Comparison of ENCODE assay signal across 8 cellular contexts in genomic region chr3:93979850-93980677, GRCh38. TPM values are rescaled to one million over a fixed set of nuclear protein-coding genes. Genes with fewer than 3 reads are reported as not detected.
DNase-seq lines count a peak whose midpoint lies in the region; ATAC-seq and TF ChIP-seq lines count a peak whose summit lies in the region.

TSS of gene ARL13B (plus strand) at chr3:93980155. CDS start at chr3:93980424, 269 bp downstream.

- H3K9me3 ChIP-seq in H9 (ENCODE audit: control insufficient read depth, low read depth, low read length) (no peaks in the 10 kb centered on the region), MG63 (no peaks in the 10 kb centered on the region)

- TF ChIP-seq CTCF in H9 (conservative IDR thresholded peaks at IDR 0.05) (no peak), nephron progenitor cell (IDR thresholded peaks at IDR 0.05) (no peak)

- peak within 1 kb of the TSS; percentile 66 for H3K4me2 ChIP-seq in H9 (ENCODE audit: insufficient read depth, insufficient read length, low read length)

- peak within 1 kb of the TSS; percentile 100 for H3K4me3 ChIP-seq in MG63

- no peak within 1 kb of the TSS for H3K23ac ChIP-seq in H9 (ENCODE audit: insufficient read length, low read depth, low read length)

- H4K5ac ChIP-seq in H9 (ENCODE audit: insufficient read length, low read depth, low read length), result no peak within 1 kb of the TSS

- H3K23me2 ChIP-seq in H9 (ENCODE audit: insufficient read length, low read depth, low read length, poor library complexity, severe bottlenecking), result no peaks in the 10 kb centered on the region

- DNase-seq in ELR (ENCODE audit: low read depth), result peak; percentile 98
- peak; percentile 98 for DNase-seq in H9
- peak; percentile 100 for DNase-seq in MG63
- peak; percentile 95 for DNase-seq in SHP77 treated with DMSO at 0.1 percent for 48 hours (lab: John Stamatoyannopoulos, UW)
- peak; percentile 66 for DNase-seq in activated gamma-delta T cell (lab: John Stamatoyannopoulos, UW)
- peak; percentile 96 for DNase-seq in fibroblast of the conjunctiva (ENCODE audit: low read depth)
- peak; percentile 90 for DNase-seq in nephron progenitor cell
- DNase-seq in stimulated activated naive CD8-positive, alpha-beta T cell treated with anti-CD3 and anti-CD28 coated beads, Interleukin-15, amount 100 ng/mL, for 72 hours, result peak; percentile 88 to 95

- no peak within 1 kb of the TSS for H3K18ac ChIP-seq in H9 (ENCODE audit: insufficient read length, low read depth, low read length)

- H3K79me2 ChIP-seq in H9 (ENCODE audit: insufficient read depth, low read length), result no peaks in the 10 kb centered on the region; the same call in 1 of the 2 replicates

- no peak within 1 kb of the TSS for H2AFZ ChIP-seq in H9 (ENCODE audit: low read length)

- H3K4me1 Mint-ChIP-seq in H9 (peaks cover 11 to 13% of the 10 kb centered on the region in 2 experiments), nephron progenitor cell (peaks cover 27% of the 10 kb centered on the region)
- H3K4me1 Mint-ChIP-seq in stimulated activated naive CD8-positive, alpha-beta T cell treated with anti-CD3 and anti-CD28 coated beads, Interleukin-15, amount 100 ng/mL, for 72 hours, result peaks cover 28% of the 10 kb centered on the region

- H3K36me3 ChIP-seq in MG63, result no peaks in the 10 kb centered on the region

- H3K4me3 Mint-ChIP-seq in H9 (peak within 1 kb of the TSS; percentile 78 to 94), nephron progenitor cell (peak within 1 kb of the TSS; percentile 96)
- peak within 1 kb of the TSS; percentile 90 for H3K4me3 Mint-ChIP-seq in stimulated activated naive CD8-positive, alpha-beta T cell treated with anti-CD3 and anti-CD28 coated beads, Interleukin-15, amount 100 ng/mL, for 72 hours

- peaks cover 2% of the 10 kb centered on the region for H3K79me1 ChIP-seq in H9 (ENCODE audit: insufficient read depth, low read depth, low read length, poor library complexity, severe bottlenecking)

- H3K27me3 Mint-ChIP-seq in H9 (ENCODE audit: low read depth) (peaks cover 11% of the 10 kb centered on the region), nephron progenitor cell (ENCODE audit: low read depth, poor library complexity) (peaks cover 10% of the 10 kb centered on the region)
- no peaks in the 10 kb centered on the region for H3K27me3 Mint-ChIP-seq in stimulated activated naive CD8-positive, alpha-beta T cell treated with anti-CD3 and anti-CD28 coated beads, Interleukin-15, amount 100 ng/mL, for 72 hours

- no peak within 1 kb of the TSS for H4K8ac ChIP-seq in H9 (replicated peaks; ENCODE audit: insufficient read length, low read depth, low read length)

- no peak within 1 kb of the TSS for H3K27ac ChIP-seq in H9 (ENCODE audit: insufficient read length, low read depth, low read length)

- peak; percentile 100 for ATAC-seq in stimulated activated naive CD8-positive, alpha-beta T cell treated with anti-CD3 and anti-CD28 coated beads, Interleukin-15, amount 100 ng/mL, for 72 hours

- WGBS in H9 (ENCODE audit: extremely low coverage, insufficient read length, low lambda C conversion rate), result no CpG with 5 or more reads among the region's 66 CpGs

- H4K20me1 ChIP-seq in H9 (ENCODE audit: control insufficient read depth, insufficient read depth, insufficient read length), result no peaks in the 10 kb centered on the region

- no peak within 1 kb of the TSS for H3T11ph ChIP-seq in H9 (ENCODE audit: low read length)

- H3K9ac ChIP-seq in H9 (ENCODE audit: extremely low read depth, insufficient read length, low read length), result peak within 1 kb of the TSS; percentile 48

- no peak within 1 kb of the TSS for H2BK20ac ChIP-seq in H9 (ENCODE audit: low read depth, low read length, poor library complexity, severe bottlenecking)

- no peak within 1 kb of the TSS for H3K56ac ChIP-seq in H9 (ENCODE audit: insufficient read length, low read depth, low read length)

- no peaks in the 10 kb centered on the region for H3K4me1 ChIP-seq in H9 (ENCODE audit: insufficient read depth, low read length)

- no peaks in the 10 kb centered on the region for H3K9me3 Mint-ChIP-seq in H9
- no peaks in the 10 kb centered on the region for H3K9me3 Mint-ChIP-seq in nephron progenitor cell
- no peaks in the 10 kb centered on the region for H3K9me3 Mint-ChIP-seq in stimulated activated naive CD8-positive, alpha-beta T cell treated with anti-CD3 and anti-CD28 coated beads, Interleukin-15, amount 100 ng/mL, for 72 hours

- H3K27me3 ChIP-seq in H9 (ENCODE audit: insufficient read depth, low read length), result no peaks in the 10 kb centered on the region
- H3K27me3 ChIP-seq in MG63, result no peaks in the 10 kb centered on the region

- H3K14ac ChIP-seq in H9 (ENCODE audit: insufficient read depth, low read length), result no peak within 1 kb of the TSS

- no peak within 1 kb of the TSS for H2BK120ac ChIP-seq in H9 (ENCODE audit: low read depth, low read length, poor library complexity, severe bottlenecking)

- no peak within 1 kb of the TSS for H2BK12ac ChIP-seq in H9 (ENCODE audit: insufficient read length, low read depth, low read length)

- H2BK15ac ChIP-seq in H9 (ENCODE audit: low read depth, low read length), result no peak within 1 kb of the TSS

- peak within 1 kb of the TSS; percentile 69 to 91 (median 89); a peak in 6 of 7 replicates for H3K27ac Mint-ChIP-seq in H9
- peak within 1 kb of the TSS; percentile 97 for H3K27ac Mint-ChIP-seq in nephron progenitor cell
- peak within 1 kb of the TSS; percentile 87 to 94 for H3K27ac Mint-ChIP-seq in stimulated activated naive CD8-positive, alpha-beta T cell treated with anti-CD3 and anti-CD28 coated beads, Interleukin-15, amount 100 ng/mL, for 72 hours

- H3K36me3 Mint-ChIP-seq in H9 (ENCODE audit: insufficient read depth in 1 of 3, low read depth in 3 of 3) (no peaks in the 10 kb centered on the region), nephron progenitor cell (ENCODE audit: low read depth) (no peaks in the 10 kb centered on the region)

- H2BK5ac ChIP-seq in H9 (ENCODE audit: insufficient read length, low read length), result no peak within 1 kb of the TSS

- H4K91ac ChIP-seq in H9 (ENCODE audit: insufficient read length, low read depth, low read length), result no peak within 1 kb of the TSS

- H2AK5ac ChIP-seq in H9 (ENCODE audit: insufficient read length, low read length), result no peak within 1 kb of the TSS

- H3K4ac ChIP-seq in H9 (ENCODE audit: low read depth, low read length), result no peak within 1 kb of the TSS

RNA-seq across cellular contexts. Expression of gene ARL13B, which starts in this region (rescaled TPM):
- 7.9 and 8.2 TPM in 2 replicates for total RNA-seq in H9 (2021)
- 6.6 TPM in 2 replicates for total RNA-seq in MG63 (2014; rRNA removed; shearing (Covaris generic); ENCODE audit: low replicate concordance)
